2 cellular contexts compared by ENCODE assay signal in the genomic region with DNA sequence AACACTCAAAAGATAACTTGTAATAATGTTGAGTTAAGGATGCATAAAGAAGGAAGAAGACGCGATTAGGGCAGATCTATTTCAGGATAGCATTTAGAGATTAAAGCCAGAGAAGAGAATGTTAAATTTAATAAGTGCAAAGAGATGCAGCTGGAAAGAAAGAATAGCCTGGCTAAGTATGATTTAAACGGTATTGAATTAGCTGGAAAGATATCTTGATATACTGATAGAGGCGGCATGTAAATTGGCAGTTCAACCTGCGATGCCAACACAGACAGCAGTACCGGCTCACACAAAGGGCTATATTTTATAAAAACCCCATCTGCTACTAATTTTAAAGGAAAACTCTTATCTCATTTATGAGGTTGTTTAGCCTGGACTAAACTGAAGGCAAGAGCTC.
TF ChIP-seq lines count a peak whose summit lies in the region.

No MANE protein-coding gene starts in this region.

TF ChIP-seq in IMR-90, 13 proteins besides CTCF, POLR2A, EP300 and RAD21:
- TF ChIP-seq MXI1 (IDR thresholded peaks at IDR 0.05; ENCODE audit: borderline replicate concordance, low read depth, low read length) = no peak
TF ChIP-seq in IMR-90: peak in this region for 0.

TF ChIP-seq in SK-N-SH treated with all-trans-retinoic acid at 6 μM for 48 hours, 23 proteins besides CTCF, POLR2A, EP300 and RAD21:
- no peak for TF ChIP-seq CSRNP3 (CRISPR knock-in tag; IDR thresholded peaks at IDR 0.05)
- 0 out of 2 replicates have a peak, but pooled peaks have one; percentile 19 for TF ChIP-seq ZFP3 (CRISPR knock-in tag; IDR thresholded peaks at IDR 0.05)
- TF ChIP-seq GLIS3 (CRISPR knock-in tag; IDR thresholded peaks at IDR 0.05) = peak; percentile 33; the same call in 1 of the 2 replicates
- TF ChIP-seq ZNF8 (CRISPR knock-in tag; IDR thresholded peaks at IDR 0.05) = no peak
- no peak for TF ChIP-seq ZNF70 (CRISPR knock-in tag; IDR thresholded peaks at IDR 0.05)
- peak; percentile 46; the same call in 1 of the 2 replicates for TF ChIP-seq TSHZ2 (CRISPR knock-in tag; IDR thresholded peaks at IDR 0.05)
- no peak for TF ChIP-seq PPARA (CRISPR knock-in tag; IDR thresholded peaks at IDR 0.05; ENCODE audit: borderline replicate concordance)
- peak; percentile 95 for TF ChIP-seq TCF4 (CRISPR knock-in tag; IDR thresholded peaks at IDR 0.05; ENCODE audit: borderline replicate concordance)
- TF ChIP-seq ISL1 (CRISPR knock-in tag; IDR thresholded peaks at IDR 0.05) = peak; percentile 80; the same call in 1 of the 2 replicates
- TF ChIP-seq ARNTL (CRISPR knock-in tag; IDR thresholded peaks at IDR 0.05; ENCODE audit: borderline replicate concordance, low read depth) = no peak
